ENCODE assay signal across 12 cellular contexts in the genomic region with DNA sequence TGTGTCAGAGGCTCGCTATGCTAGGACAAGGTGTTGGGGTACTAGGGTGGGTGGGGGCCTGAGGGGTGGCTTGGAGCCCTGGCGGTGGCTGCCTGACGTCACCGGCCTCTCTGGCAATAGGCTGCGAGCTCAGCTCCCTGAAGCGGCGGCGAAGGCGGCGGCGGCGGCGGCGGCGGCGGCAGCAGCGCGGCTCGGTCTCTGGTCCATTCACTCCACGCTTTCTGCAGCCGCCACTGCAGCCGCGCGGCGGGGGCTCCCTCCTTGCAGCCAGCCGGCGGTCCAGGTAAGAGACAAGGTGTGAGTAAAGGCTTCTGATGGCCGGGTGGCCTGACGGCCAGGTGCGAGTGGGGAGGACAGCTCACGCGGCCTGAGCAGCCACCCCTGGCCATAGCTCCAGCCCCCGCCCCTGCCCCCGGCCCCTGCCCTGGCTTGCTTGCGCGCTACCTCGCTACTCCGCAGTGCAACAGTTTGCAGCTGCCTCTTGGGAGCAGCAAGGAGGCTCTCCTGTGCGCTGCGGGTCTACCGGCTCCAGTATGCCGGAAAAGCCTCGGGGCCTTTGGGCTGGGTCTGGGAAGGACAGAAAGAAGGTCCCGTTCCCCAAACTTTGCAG. TPM values are rescaled to one million over a fixed set of nuclear protein-coding genes. Genes with fewer than 3 reads are reported as not detected.
DNase-seq lines count a peak whose midpoint lies in the region; ATAC-seq and TF ChIP-seq lines count a peak whose summit lies in the region.
"Had no signal": no experiment of that assay in that cellular context is flagged by ENCODE, and none has a peak within 500 bp of the region (broad histone marks: within the 10 kb centered on the region; RNA-seq: fewer than 3 reads in every experiment).

A gene (plus strand): TSS at position 210 of the 610 bp plus-strand sequence. CDS start 1,444 bp downstream, outside the sequence.

- H3K4me3 Mint-ChIP-seq in glutamatergic neuron (ENCODE audit: unreplicated experiment), result peak within 1 kb of the TSS; percentile 91

- no peak within 1 kb of the TSS for H3K27ac ChIP-seq in RWPE2 (ENCODE audit: poor library complexity, severe bottlenecking)
- H3K27ac ChIP-seq in rectal smooth muscle tissue (ENCODE audit: low read depth, low read length), result no peak within 1 kb of the TSS
- H3K27ac ChIP-seq: Peyer's patch had no signal

- ATAC-seq in RWPE2 (ENCODE audit: low read depth), result peak; percentile 49; the same call in 2 of the 3 replicates
- no peak for ATAC-seq in stimulated activated naive CD8-positive, alpha-beta T cell treated with anti-CD3 and anti-CD28 coated beads, Interleukin-15, Interleukin-2, amounts not matched to agents 100 U/mL and 50 U/mL, for 24 hours

- H3K36me3 ChIP-seq in RWPE2 (ENCODE audit: low read depth), result no peaks in the 10 kb centered on the region
- no peaks in the 10 kb centered on the region for H3K36me3 ChIP-seq in rectal smooth muscle tissue (ENCODE audit: control insufficient read depth, insufficient read depth, low read length)
- H3K36me3 ChIP-seq: Peyer's patch had no signal

- H3K4me3 ChIP-seq in RWPE2 (ENCODE audit: severe bottlenecking), result no peak within 1 kb of the TSS
- peak within 1 kb of the TSS; percentile 15 for H3K4me3 ChIP-seq in rectal smooth muscle tissue (ENCODE audit: low read length)
- H3K4me3 ChIP-seq: Peyer's patch had no signal

- no peaks in the 10 kb centered on the region for H3K9me3 ChIP-seq in RWPE2 (ENCODE audit: severe bottlenecking)
- H3K9me3 ChIP-seq: Peyer's patch had no signal

- H3K27ac Mint-ChIP-seq in glutamatergic neuron (ENCODE audit: unreplicated experiment), result peak within 1 kb of the TSS; percentile 57

- H3K9me3 Mint-ChIP-seq in glutamatergic neuron (ENCODE audit: unreplicated experiment), result peaks cover 1% of the 10 kb centered on the region

- peaks cover 5% of the 10 kb centered on the region for H3K27me3 Mint-ChIP-seq in glutamatergic neuron (ENCODE audit: unreplicated experiment)

- H3K4me1 ChIP-seq in RWPE2 (ENCODE audit: insufficient read depth, poor library complexity, severe bottlenecking) (no peaks in the 10 kb centered on the region), rectal smooth muscle tissue (ENCODE audit: control insufficient read depth, insufficient read depth, low read length) (no peaks in the 10 kb centered on the region)
- H3K4me1 ChIP-seq: Peyer's patch had no signal

- H3K4me1 Mint-ChIP-seq in glutamatergic neuron (ENCODE audit: low read depth, unreplicated experiment), result no peaks in the 10 kb centered on the region

- H3K36me3 Mint-ChIP-seq in glutamatergic neuron (ENCODE audit: unreplicated experiment), result peaks cover 4% of the 10 kb centered on the region

- no peak for TF ChIP-seq CTCF in RWPE2 (IDR thresholded peaks at IDR 0.05; ENCODE audit: poor library complexity, severe bottlenecking)
- no peak for TF ChIP-seq CTCF in glutamatergic neuron (IDR thresholded peaks at IDR 0.05; ENCODE audit: partially characterized antibody, unreplicated experiment)

- H3K27me3 ChIP-seq in RWPE2 (ENCODE audit: insufficient read depth, poor library complexity, severe bottlenecking), result peaks cover 46% of the 10 kb centered on the region
- peaks cover 8% of the 10 kb centered on the region for H3K27me3 ChIP-seq in rectal smooth muscle tissue (ENCODE audit: control insufficient read depth, insufficient read depth, low read length)

- peak; percentile 38 for DNase-seq in EL
- DNase-seq in RWPE2 (ENCODE audit: low spot score), result no peak
- peak; percentile 60 for DNase-seq in glutamatergic neuron
- DNase-seq in effector CD8-positive, alpha-beta T cell (lab: John Stamatoyannopoulos, UW), result no peak
- no peak for DNase-seq in stimulated activated naive CD8-positive, alpha-beta T cell treated with anti-CD3 and anti-CD28 coated beads, Interleukin-15, Interleukin-2, amounts not matched to agents 100 U/mL and 50 U/mL, for 24 hours
- DNase-seq in activated CD4-positive, CD25-positive, alpha-beta regulatory T cell treated with anti-CD3 and anti-CD28 coated beads, Interleukin-2, amount 50 U/mL, for 72 hours, result no peak
- no peak for DNase-seq in activated CD8-positive, alpha-beta memory T cell treated with anti-CD3 and anti-CD28 coated beads, Interleukin-2, amount 50 U/mL, for 4 hours
- DNase-seq: activated gamma-delta T cell, Peyer's patch had no signal

- no peak within 1 kb of the TSS for H3K9ac ChIP-seq in rectal smooth muscle tissue (ENCODE audit: low read length)

RNA-seq across cellular contexts. Expression of the gene that starts here (rescaled TPM):
- total RNA-seq in glutamatergic neuron (ENCODE audit: unreplicated experiment), result 0.27 TPM
- total RNA-seq: mesenteric fat pad, Peyer's patch, subcutaneous adipose tissue had no signal

Comparison
In these comparisons a context has a peak if more than half of its experiments do, and no peak if none do; other contexts are left out.
1. Peak in DNase-seq in glutamatergic neuron; RNA of the gene not detected or under 1 TPM.